Comparison of ENCODE assay signal across 1 cellular context in genomic region chr5:178103612-178104011, GRCh38.
TF ChIP-seq lines count a peak whose summit lies in the region.

No MANE protein-coding gene starts in this region.

TF ChIP-seq in GM23338, 12 proteins besides CTCF, POLR2A, EP300 and RAD21 (continued from another document):
- TF ChIP-seq, protein P1, sequence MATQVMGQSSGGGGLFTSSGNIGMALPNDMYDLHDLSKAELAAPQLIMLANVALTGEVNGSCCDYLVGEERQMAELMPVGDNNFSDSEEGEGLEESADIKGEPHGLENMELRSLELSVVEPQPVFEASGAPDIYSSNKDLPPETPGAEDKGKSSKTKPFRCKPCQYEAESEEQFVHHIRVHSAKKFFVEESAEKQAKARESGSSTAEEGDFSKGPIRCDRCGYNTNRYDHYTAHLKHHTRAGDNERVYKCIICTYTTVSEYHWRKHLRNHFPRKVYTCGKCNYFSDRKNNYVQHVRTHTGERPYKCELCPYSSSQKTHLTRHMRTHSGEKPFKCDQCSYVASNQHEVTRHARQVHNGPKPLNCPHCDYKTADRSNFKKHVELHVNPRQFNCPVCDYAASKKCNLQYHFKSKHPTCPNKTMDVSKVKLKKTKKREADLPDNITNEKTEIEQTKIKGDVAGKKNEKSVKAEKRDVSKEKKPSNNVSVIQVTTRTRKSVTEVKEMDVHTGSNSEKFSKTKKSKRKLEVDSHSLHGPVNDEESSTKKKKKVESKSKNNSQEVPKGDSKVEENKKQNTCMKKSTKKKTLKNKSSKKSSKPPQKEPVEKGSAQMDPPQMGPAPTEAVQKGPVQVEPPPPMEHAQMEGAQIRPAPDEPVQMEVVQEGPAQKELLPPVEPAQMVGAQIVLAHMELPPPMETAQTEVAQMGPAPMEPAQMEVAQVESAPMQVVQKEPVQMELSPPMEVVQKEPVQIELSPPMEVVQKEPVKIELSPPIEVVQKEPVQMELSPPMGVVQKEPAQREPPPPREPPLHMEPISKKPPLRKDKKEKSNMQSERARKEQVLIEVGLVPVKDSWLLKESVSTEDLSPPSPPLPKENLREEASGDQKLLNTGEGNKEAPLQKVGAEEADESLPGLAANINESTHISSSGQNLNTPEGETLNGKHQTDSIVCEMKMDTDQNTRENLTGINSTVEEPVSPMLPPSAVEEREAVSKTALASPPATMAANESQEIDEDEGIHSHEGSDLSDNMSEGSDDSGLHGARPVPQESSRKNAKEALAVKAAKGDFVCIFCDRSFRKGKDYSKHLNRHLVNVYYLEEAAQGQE (IDR thresholded peaks at IDR 0.05; ENCODE audit: unreplicated experiment), result no peak
- TF ChIP-seq STAT1 (IDR thresholded peaks at IDR 0.05; ENCODE audit: unreplicated experiment), result no peak
- TF ChIP-seq EZH2phosphoT487 (IDR thresholded peaks at IDR 0.05; ENCODE audit: unreplicated experiment), result no peak
